Comparison of ENCODE assay signal across 2 cellular contexts in the genomic region with DNA sequence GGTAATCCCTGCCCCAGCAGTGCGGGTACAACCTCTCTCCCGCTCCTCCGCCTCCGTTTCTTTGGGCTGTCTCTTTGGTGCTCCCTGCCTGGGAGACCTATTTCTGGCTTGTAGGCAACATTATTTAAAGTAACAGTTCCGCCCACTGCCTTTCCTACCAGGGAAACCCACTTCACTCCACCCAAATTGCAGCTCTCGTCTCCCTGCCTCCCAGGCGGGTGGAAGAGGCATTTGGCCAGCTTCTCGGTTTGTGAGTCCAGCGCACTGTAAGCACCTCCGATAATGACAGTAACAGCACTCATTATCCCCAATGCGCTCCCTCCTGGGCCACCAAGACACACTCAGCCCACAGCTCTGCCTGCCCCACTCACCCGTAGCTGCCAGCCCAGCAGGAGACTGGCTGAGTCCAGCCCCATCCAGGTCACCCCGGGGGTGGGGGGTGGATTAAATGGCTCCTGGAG.
TF ChIP-seq lines count a peak whose summit lies in the region.

No MANE protein-coding gene starts in this region.

TF ChIP-seq in GM23338, 12 proteins besides CTCF, POLR2A, EP300 and RAD21 (continues in another document):
- TF ChIP-seq ZNF114 (CRISPR knock-in tag; IDR thresholded peaks at IDR 0.05), result no peak
- no peak for TF ChIP-seq EZH2phosphoT487 (IDR thresholded peaks at IDR 0.05; ENCODE audit: unreplicated experiment)
- TF ChIP-seq EZH2 (IDR thresholded peaks at IDR 0.05; ENCODE audit: low read depth, unreplicated experiment), result no peak
- no peak for TF ChIP-seq POLR2AphosphoS5 (IDR thresholded peaks at IDR 0.05; ENCODE audit: low read depth)
- TF ChIP-seq ZNF462 (CRISPR knock-in tag; IDR thresholded peaks at IDR 0.05), result no peak
- no peak for TF ChIP-seq ZNF331 (CRISPR knock-in tag; IDR thresholded peaks at IDR 0.05; ENCODE audit: low read depth)
- no peak for TF ChIP-seq NANOG (IDR thresholded peaks at IDR 0.05; ENCODE audit: borderline replicate concordance)
- no peak for TF ChIP-seq STAT1 (IDR thresholded peaks at IDR 0.05; ENCODE audit: unreplicated experiment)
- no peak for TF ChIP-seq JUNB (IDR thresholded peaks at IDR 0.05; ENCODE audit: unreplicated experiment)
- no peak for TF ChIP-seq ETS1 (IDR thresholded peaks at IDR 0.05)

TF ChIP-seq in H1, 55 proteins besides CTCF, POLR2A, EP300 and RAD21:
- TF ChIP-seq KDM1A (IDR thresholded peaks at IDR 0.05; ENCODE audit: borderline replicate concordance, low read length) (no peak), SUZ12 (IDR thresholded peaks at IDR 0.05; ENCODE audit: low read length) (no peak), KDM4A (IDR thresholded peaks at IDR 0.05; ENCODE audit: low read depth, low read length, severe bottlenecking) (no peak), CEBPB (IDR thresholded peaks at IDR 0.05; ENCODE audit: low read depth, low read length) (no peak), SP2 (IDR thresholded peaks at IDR 0.05; ENCODE audit: low read length) (no peak), ASH2L (IDR thresholded peaks at IDR 0.05; ENCODE audit: low read length) (no peak), CBX5 (IDR thresholded peaks at IDR 0.05; ENCODE audit: low read depth, low read length) (no peak), USF2 (IDR thresholded peaks at IDR 0.05; ENCODE audit: low read length) (no peak), YY1 (IDR thresholded peaks at IDR 0.05; ENCODE audit: low read depth, low read length) (no peak), NANOG (IDR thresholded peaks at IDR 0.05; ENCODE audit: insufficient read depth, low read depth, low read length, poor library complexity, severe bottlenecking) (no peak), MAX (IDR thresholded peaks at IDR 0.05) (no peak), JUND (IDR thresholded peaks at IDR 0.05; ENCODE audit: low read length) (no peak), ATF2 (IDR thresholded peaks at IDR 0.05; ENCODE audit: low read length) (no peak), POU5F1 (IDR thresholded peaks at IDR 0.05; ENCODE audit: low read depth, low read length) (no peak)
